In genomic region chr2:118554616-118555015, GRCh38 we compare ENCODE assay signal across 18 cellular contexts.
DNase-seq lines count a peak whose midpoint lies in the region; ATAC-seq and TF ChIP-seq lines count a peak whose summit lies in the region.
"Had no signal": no experiment of that assay in that cellular context is flagged by ENCODE, and none has a peak within 500 bp of the region (broad histone marks: within the 10 kb centered on the region; RNA-seq: fewer than 3 reads in every experiment).

No MANE protein-coding gene starts in this region.

- WGBS in esophagus squamous epithelium, 2 donors = 86 to 87% methylated on average over 4 of the region's 4 CpGs

- H3K27ac Mint-ChIP-seq in WTC11 (no peak overlapping the region), immature natural killer cell (no peak overlapping the region)
- H3K27ac Mint-ChIP-seq: activated naive CD8-positive, alpha-beta T cell; stimulated activated effector memory CD8-positive, alpha-beta T cell treated with anti-CD3 and anti-CD28 coated beads, Interleukin-12 subunit alpha, Interleukin-12 subunit beta, amount 100 ng/mL, for 72 hours had no signal

- H3K4me3 ChIP-seq in esophagus squamous epithelium = no peak overlapping the region
- H3K4me3 ChIP-seq: A549, GM12878, tibial artery had no signal

- 0 out of 2 replicates have a peak, but pooled peaks have one; percentile 34 for ATAC-seq in WTC11
- no peak for ATAC-seq in foreskin keratinocyte
- ATAC-seq: A549; GM12878; stimulated activated effector memory CD8-positive, alpha-beta T cell treated with anti-CD3 and anti-CD28 coated beads, Interleukin-12 subunit alpha, Interleukin-12 subunit beta, amount 100 ng/mL, for 72 hours had no signal

- H3K27me3 Mint-ChIP-seq in WTC11 (ENCODE audit: low read depth) (0 out of 2 replicates have a peak, but pooled peaks cover 3% of the 10 kb centered on the region), immature natural killer cell (ENCODE audit: low read depth in 3 of 3) (peaks cover 0 to 2% (median 0%) of the 10 kb centered on the region in 3 donors)

- TF ChIP-seq POLR2A in esophagus squamous epithelium (IDR thresholded peaks at IDR 0.05) = no peak

- H3K9me3 ChIP-seq in esophagus squamous epithelium = no peaks in the 10 kb centered on the region
- H3K9me3 ChIP-seq: A549, tibial artery had no signal

- CTCF ChIA-PET in WTC11 (lab: Charles Lee) = interaction anchor here (1.0 to 1.1 kb wide), 2 partner anchors 14 to 272 kb away, joined by 3 to 4 read pairs; no protein-coding TSS in a partner anchor

- no peaks in the 10 kb centered on the region for H3K36me3 ChIP-seq in esophagus squamous epithelium
- H3K36me3 ChIP-seq: tibial artery had no signal

- peaks cover 2% of the 10 kb centered on the region for H3K4me1 Mint-ChIP-seq in WTC11
- H3K4me1 Mint-ChIP-seq in immature natural killer cell = no peaks in the 10 kb centered on the region
- H3K4me1 Mint-ChIP-seq: stimulated activated effector memory CD8-positive, alpha-beta T cell treated with anti-CD3 and anti-CD28 coated beads, Interleukin-12 subunit alpha, Interleukin-12 subunit beta, amount 100 ng/mL, for 72 hours had no signal

- in situ Hi-C loops in ACHN (cut with HindIII; ENCODE audit: low pct_ligation_motif_present, low pct_unique_long_range_greater_than_20kb, low sequenced_read_pairs) = no loop called here

- intact Hi-C loops in esophagus squamous epithelium (cut with DNase I) = no loop called here

- DNase-seq in ACHN = peak; percentile 7
- DNase-seq in HPDE6-E6E7 (ENCODE audit: extremely low spot score) = peak; percentile 12
- no peak for DNase-seq in WTC11 (ENCODE audit: low spot score)
- no peak for DNase-seq in foreskin keratinocyte
- DNase-seq in NCI-H2107 (lab: John Stamatoyannopoulos, UW) = no peak
- DNase-seq in immature natural killer cell = no peak
- no peak for DNase-seq in glomerular visceral epithelial cell (ENCODE audit: extremely low spot score)
- DNase-seq in esophagus squamous epithelium (lab: John Stamatoyannopoulos, UW) = no peak
- DNase-seq: activated CD4-positive, alpha-beta T cell treated with anti-CD3 and anti-CD28 coated beads, Interleukin-2, amount 50 U/mL, for 1 hour; activated T-cell treated with anti-CD3 and anti-CD28 coated beads, Interleukin-2, amount 50 U/mL, for 1 hour; COR-L47; glutamatergic neuron; mesenchymal stem cell; tibial artery had no signal

- H3K9me3 Mint-ChIP-seq in WTC11 (peaks cover 13% of the 10 kb centered on the region), immature natural killer cell (peaks cover 0 to 2% (median 0%) of the 10 kb centered on the region in 6 donors)

- H3K36me3 Mint-ChIP-seq in WTC11 = no peaks in the 10 kb centered on the region
- no peaks in the 10 kb centered on the region for H3K36me3 Mint-ChIP-seq in immature natural killer cell
- H3K36me3 Mint-ChIP-seq: activated naive CD8-positive, alpha-beta T cell; stimulated activated effector memory CD8-positive, alpha-beta T cell treated with anti-CD3 and anti-CD28 coated beads, Interleukin-12 subunit alpha, Interleukin-12 subunit beta, amount 100 ng/mL, for 72 hours had no signal

- POLR2A ChIA-PET in WTC11 (lab: Charles Lee) = no interaction called here

- H3K27ac ChIP-seq in foreskin keratinocyte = no peak overlapping the region
- no peak overlapping the region for H3K27ac ChIP-seq in esophagus squamous epithelium
- H3K27ac ChIP-seq: A549, tibial artery had no signal

- H3K4me3 Mint-ChIP-seq in WTC11 (no peak overlapping the region), immature natural killer cell (no peak overlapping the region)
- H3K4me3 Mint-ChIP-seq: activated naive CD8-positive, alpha-beta T cell; stimulated activated effector memory CD8-positive, alpha-beta T cell treated with anti-CD3 and anti-CD28 coated beads, Interleukin-12 subunit alpha, Interleukin-12 subunit beta, amount 100 ng/mL, for 72 hours had no signal

- H3K4me1 ChIP-seq in foreskin keratinocyte (no peaks in the 10 kb centered on the region), esophagus squamous epithelium (no peaks in the 10 kb centered on the region)
- H3K4me1 ChIP-seq: A549, tibial artery had no signal

- no peak for TF ChIP-seq CTCF in WTC11 (IDR thresholded peaks at IDR 0.05)
- TF ChIP-seq CTCF in foreskin keratinocyte (conservative IDR thresholded peaks at IDR 0.05) = peak; percentile 48
- no peak for TF ChIP-seq CTCF in esophagus squamous epithelium (IDR thresholded peaks at IDR 0.05)

- H3K27me3 ChIP-seq in foreskin keratinocyte (peaks cover 8% of the 10 kb centered on the region), esophagus squamous epithelium (no peaks in the 10 kb centered on the region)
- H3K27me3 ChIP-seq: tibial artery had no signal

TF ChIP-seq in WTC11, 78 proteins besides CTCF, POLR2A, EP300 and RAD21:
- TF ChIP-seq NR2C2 (CRISPR knock-in tag; IDR thresholded peaks at IDR 0.05) = no peak

Comparison
In these comparisons a context has a peak if more than half of its experiments do, and no peak if none do; other contexts are left out.
1. DNase-seq: peak in ACHN (single experiment) and HPDE6-E6E7 (single experiment); none in WTC11 (single experiment), foreskin keratinocyte (0 of 2), NCI-H2107 (single experiment), immature natural killer cell (0 of 3), glomerular visceral epithelial cell (single experiment) and esophagus squamous epithelium (single experiment).